Comparison of ENCODE assay signal across 18 cellular contexts in genomic region chr12:8676651-8677050, GRCh38. TPM values are rescaled to one million over a fixed set of nuclear protein-coding genes. Genes with fewer than 3 reads are reported as not detected.
DNase-seq lines count a peak whose midpoint lies in the region; ATAC-seq and TF ChIP-seq lines count a peak whose summit lies in the region.
"Had no signal": no experiment of that assay in that cellular context is flagged by ENCODE, and none has a peak within 500 bp of the region (broad histone marks: within the 10 kb centered on the region; RNA-seq: fewer than 3 reads in every experiment).

No MANE protein-coding gene starts in this region.

- peaks cover 22% of the 10 kb centered on the region for H3K4me1 Mint-ChIP-seq in progenitor cell of endocrine pancreas (ENCODE audit: low read depth)

- no peaks in the 10 kb centered on the region for H3K27me3 ChIP-seq in BLaER1 treated with 17β-estradiol and CSF1 and Interleukin-3, amounts not matched to agents 10 nM and 100 nM
- no peaks in the 10 kb centered on the region for H3K27me3 ChIP-seq in RWPE2 (ENCODE audit: insufficient read depth, poor library complexity, severe bottlenecking)
- no peaks in the 10 kb centered on the region for H3K27me3 ChIP-seq in gastrocnemius medialis

- H3K27me3 Mint-ChIP-seq in progenitor cell of endocrine pancreas: no peaks in the 10 kb centered on the region
- H3K27me3 Mint-ChIP-seq: CD4-positive, alpha-beta T cell had no signal

- H4K20me1 ChIP-seq in BLaER1 treated with 17β-estradiol and CSF1 and Interleukin-3, amounts not matched to agents 10 nM and 100 nM: no peaks in the 10 kb centered on the region

- no peak overlapping the region for H3K4me3 Mint-ChIP-seq in progenitor cell of endocrine pancreas (ENCODE audit: low read depth)
- H3K4me3 Mint-ChIP-seq: CD4-positive, alpha-beta T cell; GM23338; H9 had no signal

- H3K27ac ChIP-seq in BLaER1 treated with 17β-estradiol and CSF1 and Interleukin-3, amounts not matched to agents 10 nM and 100 nM: peak overlapping the region in 4 of 11 experiments; percentile 19 to 81 (median 76); a peak in 5 of 22 replicates
- H3K27ac ChIP-seq in RWPE2 (ENCODE audit: poor library complexity, severe bottlenecking) (peak overlapping the region; percentile 95), gastrocnemius medialis (no peak overlapping the region)

- H3K4me1 ChIP-seq in BLaER1 treated with 17β-estradiol and CSF1 and Interleukin-3, amounts not matched to agents 10 nM and 100 nM: peaks cover 15 to 38% (median 23%) of the 10 kb centered on the region in 10 experiments; a peak in 19 of 20 replicates
- H3K4me1 ChIP-seq in RWPE2 (ENCODE audit: insufficient read depth, poor library complexity, severe bottlenecking): peaks cover 20% of the 10 kb centered on the region
- H3K4me1 ChIP-seq in gastrocnemius medialis: no peaks in the 10 kb centered on the region

- in situ Hi-C loops in gastrocnemius medialis (cut with MboI; ENCODE audit: low sequenced_read_pairs in 4 of 4): loop anchor here in 3 of 4 donors (25.0 kb wide), 2 partner anchors 361 to 386 kb away; no protein-coding TSS in a partner anchor

- DNase-seq in RWPE2 (ENCODE audit: low spot score) (no peak), epithelial cell of esophagus (ENCODE audit: low read depth) (peak; percentile 28), progenitor cell of endocrine pancreas (ENCODE audit: low spot score, unreplicated experiment) (no peak), gastrocnemius medialis (no peak), NCI-H446 treated with DMSO at 0.1 percent for 48 hours (lab: John Stamatoyannopoulos, UW) (no peak)
- DNase-seq: 8988T; ACHN; C1 segment of cervical spinal cord; Calu3; CD4-positive, alpha-beta T cell; DMS 273 treated with DMSO at 0.1 percent for 48 hours; DMS79; EL; H9 had no signal

- no peak for TF ChIP-seq CTCF in RWPE2 (IDR thresholded peaks at IDR 0.05; ENCODE audit: poor library complexity, severe bottlenecking)
- no peak for TF ChIP-seq CTCF in epithelial cell of esophagus (IDR thresholded peaks at IDR 0.05; ENCODE audit: insufficient read depth, low read depth, low read length, missing control alignments)
- TF ChIP-seq CTCF in progenitor cell of endocrine pancreas (IDR thresholded peaks at IDR 0.05; ENCODE audit: unreplicated experiment): no peak
- no peak for TF ChIP-seq CTCF in gastrocnemius medialis (IDR thresholded peaks at IDR 0.05 in 4 of 5, conservative IDR thresholded peaks at IDR 0.05 in 1 of 5)

- H3K4me3 ChIP-seq in BLaER1 treated with 17β-estradiol and CSF1 and Interleukin-3, amounts not matched to agents 10 nM and 100 nM: no peak overlapping the region
- H3K4me3 ChIP-seq in RWPE2 (ENCODE audit: severe bottlenecking) (no peak overlapping the region), epithelial cell of esophagus (ENCODE audit: low read length) (no peak overlapping the region), gastrocnemius medialis (no peak overlapping the region)
- H3K4me3 ChIP-seq: GM23338 had no signal

- H3K4me2 ChIP-seq in BLaER1 treated with 17β-estradiol and CSF1 and Interleukin-3, amounts not matched to agents 10 nM and 100 nM: peak overlapping the region in 7 of 11 experiments; percentile 18 to 56 (median 30); a peak in 7 of 22 replicates
- H3K4me2 ChIP-seq: GM23338 had no signal

- ATAC-seq in RWPE2 (ENCODE audit: low read depth) (no peak), HG03432 (IDR thresholded peaks at IDR 0.05; ENCODE audit: unreplicated experiment) (no peak), HG02759 (IDR thresholded peaks at IDR 0.05; ENCODE audit: unreplicated experiment) (no peak), gastrocnemius medialis (no peak)
- ATAC-seq: GM23338 had no signal

- peaks cover 11 to 29% (median 22%) of the 10 kb centered on the region in 11 experiments; a peak in 21 of 22 replicates for H3K9me3 ChIP-seq in BLaER1 treated with 17β-estradiol and CSF1 and Interleukin-3, amounts not matched to agents 10 nM and 100 nM (replicated peaks in 1 of 11)
- no peaks in the 10 kb centered on the region for H3K9me3 ChIP-seq in RWPE2 (ENCODE audit: severe bottlenecking)
- no peaks in the 10 kb centered on the region for H3K9me3 ChIP-seq in gastrocnemius medialis

- peak overlapping the region; percentile 35 for H3K27ac Mint-ChIP-seq in progenitor cell of endocrine pancreas
- H3K27ac Mint-ChIP-seq: CD4-positive, alpha-beta T cell; GM23338; H9 had no signal

- no peak for TF ChIP-seq POLR2A in gastrocnemius medialis (IDR thresholded peaks at IDR 0.05)

- intact Hi-C loops in gastrocnemius medialis (cut with DNase I; ENCODE audit: low total_unique reads): no loop called here

- peaks cover 2% of the 10 kb centered on the region for H3K36me3 Mint-ChIP-seq in progenitor cell of endocrine pancreas (ENCODE audit: insufficient read depth)

- no peak overlapping the region for H3K9ac ChIP-seq in BLaER1 treated with 17β-estradiol and CSF1 and Interleukin-3, amounts not matched to agents 10 nM and 100 nM

- H3K9me3 Mint-ChIP-seq in progenitor cell of endocrine pancreas (ENCODE audit: low read depth): peaks cover 10% of the 10 kb centered on the region
- H3K9me3 Mint-ChIP-seq: CD4-positive, alpha-beta T cell; GM23338 had no signal

- H3K36me3 ChIP-seq in BLaER1 treated with 17β-estradiol and CSF1 and Interleukin-3, amounts not matched to agents 10 nM and 100 nM: no peaks in the 10 kb centered on the region
- H3K36me3 ChIP-seq in RWPE2 (ENCODE audit: low read depth) (no peaks in the 10 kb centered on the region), gastrocnemius medialis (no peaks in the 10 kb centered on the region)

RNA-seq across cellular contexts. Expression of gene MFAP5, which starts 14.0 kb away (rescaled TPM):
- total RNA-seq in progenitor cell of endocrine pancreas (not detected in 2 replicates), gastrocnemius medialis (10 to 100 TPM; 31.1 to 78.2 (median 52.0) TPM)
- total RNA-seq: Calu3; CD4-positive, alpha-beta T cell had no signal

RNA-seq across cellular contexts. Expression of gene RIMKLB, which starts 21.1 kb away (rescaled TPM):
- total RNA-seq in progenitor cell of endocrine pancreas: 143 and 154 TPM in 2 replicates
- total RNA-seq in gastrocnemius medialis: 10 to 100 TPM in 3 of 4 donors, 1 to 10 TPM in 1; 6.9 to 13.7 (median 11.5) TPM

Comparison
In these comparisons a context has a peak if more than half of its experiments do, and no peak if none do; other contexts are left out.
1. RNA of gene MFAP5, which starts 14.0 kb away (total RNA-seq): 31.1 to 78.2 TPM in gastrocnemius medialis; not detected in progenitor cell of endocrine pancreas; every median in the first group is over 10 times any median in the second.